Comparison of ENCODE assay signal across 18 cellular contexts in genomic region chr2:179741317-179741716, GRCh38.
"Had no signal": no experiment of that assay in that cellular context is flagged by ENCODE, and none has a peak within 500 bp of the region (broad histone marks: within the 10 kb centered on the region; RNA-seq: fewer than 3 reads in every experiment).

No MANE protein-coding gene starts in this region.

- H3K27ac ChIP-seq: hepatocyte, neutrophil, SJCRH30 had no signal

- DNase-seq: activated CD4-positive, alpha-beta T cell treated with anti-CD3 and anti-CD28 coated beads for 4 hours; activated CD8-positive, alpha-beta memory T cell treated with anti-CD3 and anti-CD28 coated beads, Interleukin-2, amount 50 U/mL, for 48 hours; activated CD8-positive, alpha-beta T cell treated with anti-CD3 and anti-CD28 coated beads, Interleukin-2, amount 10 ng/mL, durations not matched to agents 7 days and 5 days; activated gamma-delta T cell treated with Interleukin-2 at 50 U/mL for 16 hours; activated naive CD8-positive, alpha-beta T cell treated with anti-CD3 and anti-CD28 coated beads for 36 hours; anterior cingulate cortex; effector memory CD8-positive, alpha-beta T cell; islet precursor cell; mesendoderm; natural killer cell; SJCRH30; stimulated activated CD4-positive, alpha-beta T cell treated with anti-CD3 and anti-CD28 coated beads, Interleukin-1b, Interleukin-23, amount 100 ng/mL, for 48 hours; T-helper 2 cell; thyroid gland had no signal

- H3K4me3 Mint-ChIP-seq: activated CD8-positive, alpha-beta T cell treated with anti-CD3 and anti-CD28 coated beads, Interleukin-2, amount 10 ng/mL, durations not matched to agents 7 days and 5 days; activated naive CD8-positive, alpha-beta T cell treated with anti-CD3 and anti-CD28 coated beads for 36 hours; dendritic cell treated with granulocyte-macrophage colony-stimulating factor and Interleukin-4, amounts not matched to agents 40 ng/mL and 50 ng/mL, for 4 days; effector memory CD8-positive, alpha-beta T cell; natural killer cell; WTC11 had no signal

- H3K36me3 Mint-ChIP-seq: activated naive CD8-positive, alpha-beta T cell treated with anti-CD3 and anti-CD28 coated beads for 36 hours; natural killer cell; WTC11 had no signal

- H3K4me1 Mint-ChIP-seq: activated naive CD8-positive, alpha-beta T cell treated with anti-CD3 and anti-CD28 coated beads for 36 hours; natural killer cell had no signal

- H3K27me3 ChIP-seq: hepatocyte, SJCRH30 had no signal

- H3K27ac Mint-ChIP-seq: activated CD8-positive, alpha-beta T cell treated with anti-CD3 and anti-CD28 coated beads, Interleukin-2, amount 10 ng/mL, durations not matched to agents 7 days and 5 days; activated naive CD8-positive, alpha-beta T cell treated with anti-CD3 and anti-CD28 coated beads for 36 hours; dendritic cell treated with granulocyte-macrophage colony-stimulating factor and Interleukin-4, amounts not matched to agents 40 ng/mL and 50 ng/mL, for 4 days; effector memory CD8-positive, alpha-beta T cell; natural killer cell; WTC11 had no signal

- H3K9me3 ChIP-seq: neutrophil, SJCRH30, thyroid gland had no signal

- H3K9me3 Mint-ChIP-seq: activated naive CD8-positive, alpha-beta T cell treated with anti-CD3 and anti-CD28 coated beads for 36 hours; dendritic cell treated with granulocyte-macrophage colony-stimulating factor and Interleukin-4, amounts not matched to agents 40 ng/mL and 50 ng/mL, for 4 days; natural killer cell; WTC11 had no signal

- H3K4me1 ChIP-seq: SJCRH30, thyroid gland had no signal

- H3K4me3 ChIP-seq: hepatocyte, SJCRH30, thyroid gland had no signal

- H3K36me3 ChIP-seq: neutrophil, SJCRH30, thyroid gland had no signal

- H3K27me3 Mint-ChIP-seq: dendritic cell treated with granulocyte-macrophage colony-stimulating factor and Interleukin-4, amounts not matched to agents 40 ng/mL and 50 ng/mL, for 4 days; effector memory CD8-positive, alpha-beta T cell had no signal

- ATAC-seq: activated CD8-positive, alpha-beta T cell treated with anti-CD3 and anti-CD28 coated beads, Interleukin-2, amount 10 ng/mL, durations not matched to agents 7 days and 5 days; effector memory CD8-positive, alpha-beta T cell; natural killer cell; WTC11 had no signal
